Comparison of ENCODE assay signal across 13 cellular contexts in the genomic region with DNA sequence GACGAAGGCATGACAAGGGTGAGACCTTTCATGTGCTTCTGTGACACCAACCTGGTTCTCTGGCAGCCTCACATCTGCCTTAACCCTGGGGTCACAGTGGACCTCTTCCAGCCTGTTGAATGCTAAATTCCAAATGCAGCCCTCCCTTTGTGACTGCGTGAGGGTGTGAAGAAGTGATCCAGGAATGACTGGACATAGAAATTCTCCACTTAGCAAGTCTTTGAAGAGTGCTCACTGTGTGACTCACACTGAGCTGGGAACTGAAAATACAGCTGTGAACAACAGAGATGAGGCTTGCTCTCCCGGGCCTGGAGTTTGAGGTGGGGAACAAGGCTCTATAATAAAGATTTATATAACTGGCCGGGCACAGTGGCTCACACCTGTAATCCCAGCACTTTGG. TPM values are rescaled to one million over a fixed set of nuclear protein-coding genes. Genes with fewer than 3 reads are reported as not detected.
A peak's percentile ranks its signal among the peaks of the same experiment; 100 is the strongest.
DNase-seq lines count a peak whose midpoint lies in the region; ATAC-seq and TF ChIP-seq lines count a peak whose summit lies in the region.
"Not testable (repeated sequence)": the region's sequence is repeated elsewhere in the genome, so short reads cannot be mapped to it uniquely, and the experiment has no call there.
"Had no signal": no experiment of that assay in that cellular context is flagged by ENCODE, and none has a peak within 500 bp of the region (broad histone marks: within the 10 kb centered on the region; RNA-seq: fewer than 3 reads in every experiment).

No MANE protein-coding gene starts in this region.

- not testable (repeated sequence) for H3K4ac ChIP-seq in IMR-90 (ENCODE audit: low read depth, low read length)

- not testable (repeated sequence) for H3K9ac ChIP-seq in IMR-90 (ENCODE audit: low read depth, low read length); adipocyte (ENCODE audit: low read length)

- H3K36me3 Mint-ChIP-seq in stimulated activated effector memory CD8-positive, alpha-beta T cell treated with anti-CD3 and anti-CD28 coated beads, Interleukin-12 subunit alpha, Interleukin-12 subunit beta, amount 100 ng/mL, for 72 hours: not testable (repeated sequence)

- H3K4me1 ChIP-seq in IMR-90 (ENCODE audit: control insufficient read depth, insufficient read depth, low read length); adipocyte (ENCODE audit: control insufficient read depth, insufficient read depth, low read length): not testable (repeated sequence)

- H3K27me3 ChIP-seq in IMR-90 (ENCODE audit: control insufficient read depth, insufficient read depth, low read length): not testable (repeated sequence)
- peaks cover 11% of the 10 kb centered on the region for H3K27me3 ChIP-seq in adipocyte (replicated peaks; ENCODE audit: control insufficient read depth, insufficient read depth, low read length)

- not testable (repeated sequence) for H3K56ac ChIP-seq in IMR-90 (ENCODE audit: extremely low read depth, insufficient read depth, low read length)

- H2BK5ac ChIP-seq in IMR-90 (ENCODE audit: low read depth, low read length, poor library complexity, severe bottlenecking): not testable (repeated sequence)

- not testable (repeated sequence) for H2AFZ ChIP-seq in IMR-90 (replicated peaks; ENCODE audit: low read length, poor library complexity)

- H4K91ac ChIP-seq in IMR-90 (ENCODE audit: insufficient read depth, low read depth, low read length): not testable (repeated sequence)

- DNase-seq in A172 (ENCODE audit: low spot score) (peak; percentile 65), ELF-1 (ENCODE audit: low read depth, low spot score) (peak; percentile 19), IMR-90 (peak; percentile 79), RWPE1 (ENCODE audit: low spot score) (peak; percentile 26), adipocyte (ENCODE audit: low read depth) (peak; percentile 41), choroid plexus epithelial cell (ENCODE audit: low read depth) (peak; percentile 42), glomerular visceral epithelial cell (ENCODE audit: extremely low spot score) (peak; percentile 36)
- not testable (repeated sequence) for DNase-seq in stimulated activated effector memory CD8-positive, alpha-beta T cell treated with anti-CD3 and anti-CD28 coated beads, Interleukin-12 subunit alpha, Interleukin-12 subunit beta, amount 100 ng/mL, for 72 hours (ENCODE audit: low spot score in 2 of 2)

- in situ Hi-C loops in IMR-90 (cut with MboI; ENCODE audit: low sequenced_read_pairs): loop anchor here (10.0 kb wide), 1 partner anchor 435 kb away; no protein-coding TSS in a partner anchor

- not testable (repeated sequence) for H2AK9ac ChIP-seq in IMR-90 (replicated peaks; ENCODE audit: low read depth, low read length, poor library complexity)

- not testable (repeated sequence) for H4K20me1 ChIP-seq in IMR-90 (ENCODE audit: insufficient read depth, low read length)

- not testable (repeated sequence) for H2BK20ac ChIP-seq in IMR-90 (ENCODE audit: low read depth, low read length)

- not testable (repeated sequence) for H3K23ac ChIP-seq in IMR-90 (ENCODE audit: low read depth, low read length)

- H3K9me3 ChIP-seq in IMR-90 (ENCODE audit: control insufficient read depth, insufficient read depth, low read length); adipocyte (ENCODE audit: control insufficient read depth, low read length): not testable (repeated sequence)

- intact Hi-C loops in IMR-90 (cut with micrococcal nuclease): loop anchor here (5.0 to 10.0 kb wide), 3 partner anchors 495 to 772 kb away; no protein-coding TSS in a partner anchor

- not testable (repeated sequence) for H2BK15ac ChIP-seq in IMR-90 (ENCODE audit: low read depth, low read length)

- not testable (repeated sequence) for H3K14ac ChIP-seq in IMR-90 (replicated peaks; ENCODE audit: low read depth, low read length)

- H2AK5ac ChIP-seq in IMR-90 (ENCODE audit: low read depth, low read length): peak overlapping the region; percentile 4; the same call in 1 of the 2 replicates

- not testable (repeated sequence) for H3K27ac Mint-ChIP-seq in stimulated activated effector memory CD8-positive, alpha-beta T cell treated with anti-CD3 and anti-CD28 coated beads, Interleukin-12 subunit alpha, Interleukin-12 subunit beta, amount 100 ng/mL, for 72 hours

- dilution Hi-C loops in IMR-90 (cut with HindIII; ENCODE audit: low sequenced_read_pairs, unreplicated experiment): not testable (repeated sequence)

- TF ChIP-seq POLR2A in IMR-90 (IDR thresholded peaks at IDR 0.05; ENCODE audit: low read depth, low read length): not testable (repeated sequence)

- H2BK120ac ChIP-seq in IMR-90 (ENCODE audit: low read depth, low read length): not testable (repeated sequence)

- POLR2A ChIA-PET in IMR-90 (lab: Charles Lee; ENCODE audit: unreplicated experiment); RWPE1 (lab: Yijun Ruan, JAX; ENCODE audit: low non-redundant PET): not testable (repeated sequence)

- H3K27ac ChIP-seq in IMR-90 (ENCODE audit: insufficient read depth, low read length); RWPE1: not testable (repeated sequence)

- H4K5ac ChIP-seq in IMR-90 (ENCODE audit: low read depth, low read length): not testable (repeated sequence)

- not testable (repeated sequence) for TF ChIP-seq CTCF in IMR-90 (conservative IDR thresholded peaks at IDR 0.05; ENCODE audit: low read depth, low read length); RWPE1 (conservative IDR thresholded peaks at IDR 0.05; ENCODE audit: low read depth); choroid plexus epithelial cell (conservative IDR thresholded peaks at IDR 0.05; ENCODE audit: low read depth, low read length)

- not testable (repeated sequence) for TF ChIP-seq RAD21 in IMR-90 (IDR thresholded peaks at IDR 0.05; ENCODE audit: low read length)

- H3K79me1 ChIP-seq in IMR-90 (ENCODE audit: low read depth in 1 of 2, low read length in 2 of 2): not testable (repeated sequence)

- peak; percentile 80 for ATAC-seq in IMR-90 (ENCODE audit: low read depth)
- peak; percentile 62 for ATAC-seq in stimulated activated effector memory CD8-positive, alpha-beta T cell treated with anti-CD3 and anti-CD28 coated beads, Interleukin-12 subunit alpha, Interleukin-12 subunit beta, amount 100 ng/mL, for 72 hours

- WGBS in IMR-90 (ENCODE audit: extremely low coverage in 2 of 2, insufficient read length in 1 of 2), 2 experiments: no CpG with 5 or more reads among the region's 4 CpGs

- H4K8ac ChIP-seq in IMR-90 (ENCODE audit: low read depth in 2 of 2, low read length in 2 of 2): not testable (repeated sequence)

- not testable (repeated sequence) for H3K4me3 Mint-ChIP-seq in stimulated activated effector memory CD8-positive, alpha-beta T cell treated with anti-CD3 and anti-CD28 coated beads, Interleukin-12 subunit alpha, Interleukin-12 subunit beta, amount 100 ng/mL, for 72 hours

- CTCF ChIA-PET in IMR-90 (lab: Yijun Ruan, JAX); RWPE1 (lab: Yijun Ruan, JAX): not testable (repeated sequence)

- not testable (repeated sequence) for H3K4me2 ChIP-seq in IMR-90 (ENCODE audit: low read depth, low read length)

- not testable (repeated sequence) for BruUV-seq in IMR-90 (replicated peaks; lab: Mats Ljungman, UMichigan)

- not testable (repeated sequence) for H3K9me3 Mint-ChIP-seq in stimulated activated effector memory CD8-positive, alpha-beta T cell treated with anti-CD3 and anti-CD28 coated beads, Interleukin-12 subunit alpha, Interleukin-12 subunit beta, amount 100 ng/mL, for 72 hours

- not testable (repeated sequence) for H3K9me1 ChIP-seq in IMR-90 (ENCODE audit: insufficient read depth, low read length)

- H3K4me3 ChIP-seq in IMR-90 (ENCODE audit: insufficient read depth, low read depth, low read length); adipocyte (ENCODE audit: low read length); choroid plexus epithelial cell (ENCODE audit: low read depth, low read length): not testable (repeated sequence)

- not testable (repeated sequence) for H3K36me3 ChIP-seq in IMR-90 (ENCODE audit: control insufficient read depth, insufficient read depth, low read length); adipocyte (ENCODE audit: control insufficient read depth, insufficient read depth, low read length, severe bottlenecking)

- not testable (repeated sequence) for H3K4me1 Mint-ChIP-seq in stimulated activated effector memory CD8-positive, alpha-beta T cell treated with anti-CD3 and anti-CD28 coated beads, Interleukin-12 subunit alpha, Interleukin-12 subunit beta, amount 100 ng/mL, for 72 hours

- not testable (repeated sequence) for H3K18ac ChIP-seq in IMR-90 (ENCODE audit: low read depth, low read length)

TF ChIP-seq in IMR-90, 13 proteins besides CTCF, POLR2A, EP300 and RAD21:
- peak; percentile 26; the same call in 1 of the 2 replicates for TF ChIP-seq FOS (IDR thresholded peaks at IDR 0.05; ENCODE audit: low read depth, low read length)
TF ChIP-seq in IMR-90: peak in this region for 1; not testable (repeated sequence) for 12.

RNA-seq across cellular contexts. Expression of a gene that starts 23.9 kb away (rescaled TPM):
- total RNA-seq in A172 (2014; rRNA removed; shearing (Covaris generic)): 3.5 TPM in 1 of 2 replicates, not detected in the other
- total RNA-seq in IMR-90 (2012; rRNA removed): 0.36 and 0.56 TPM in 2 replicates
- polyA plus RNA-seq in IMR-90 (2012; rRNA removed): 1.3 and 1.5 TPM in 2 replicates
- polyA plus RNA-seq in IMR-90 (2012; cell fraction: cytosol; rRNA removed): 0.29 and 1.1 TPM in 2 replicates
- polyA plus RNA-seq in IMR-90 (2012; cell fraction: nucleus; rRNA removed; ENCODE audit: low replicate concordance): 2.6 TPM in 2 replicates
- total RNA-seq: activated B cell treated with CpG ODN at 0.5 μM for 24 hours; activated T-cell treated with anti-CD3 and anti-CD28 coated beads, Interleukin-2, amount 50 U/mL, for 4 hours; CD8-positive, alpha-beta memory T cell; Daoy; OCI-LY7 had no signal

RNA-seq across cellular contexts. Expression of a gene that starts 32.9 kb away (rescaled TPM):
- 16.1 and 16.4 TPM in 2 replicates for total RNA-seq in A172 (2014; rRNA removed; shearing (Covaris generic))
- total RNA-seq in IMR-90 (2012; rRNA removed): 57.5 and 109 TPM in 2 replicates
- polyA plus RNA-seq in IMR-90 (2012; rRNA removed): 47.3 and 55.5 TPM in 2 replicates
- 15.3 and 17.7 TPM in 2 replicates for polyA plus RNA-seq in IMR-90 (2012; cell fraction: cytosol; rRNA removed)
- polyA plus RNA-seq in IMR-90 (2012; cell fraction: nucleus; rRNA removed; ENCODE audit: low replicate concordance): 57.4 and 114 TPM in 2 replicates
